In the genomic region with DNA sequence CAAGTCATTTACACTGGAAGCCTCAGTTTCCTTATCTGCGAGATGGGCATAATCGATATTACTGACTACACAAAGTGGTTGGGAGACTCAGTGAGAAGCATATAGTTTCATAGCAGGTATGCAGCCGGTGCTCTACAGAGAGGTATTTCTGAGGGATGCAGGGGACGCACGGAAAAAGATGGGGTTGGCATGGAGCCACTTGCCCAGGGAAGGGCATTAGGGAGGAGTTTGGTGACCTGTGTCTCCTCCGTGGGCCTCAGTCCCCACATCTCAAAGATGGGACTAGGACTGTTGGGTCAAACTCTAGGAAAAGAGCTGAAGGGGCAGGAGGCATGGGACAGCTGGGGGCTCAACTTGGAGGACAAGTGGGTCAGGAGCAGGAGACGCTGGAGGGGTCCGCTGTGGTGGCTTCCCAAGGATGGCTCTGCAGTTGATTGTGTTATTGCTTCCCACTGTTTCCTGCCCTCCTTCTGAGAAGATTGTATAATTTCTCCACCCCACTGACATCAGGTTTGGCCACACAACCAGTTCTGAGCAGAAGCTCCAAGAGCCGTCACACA, we compare ENCODE assay signal across 21 cellular contexts.
"Had no signal": no experiment of that assay in that cellular context is flagged by ENCODE, and none has a peak within 500 bp of the region (broad histone marks: within the 10 kb centered on the region; RNA-seq: fewer than 3 reads in every experiment).

No MANE protein-coding gene starts in this region.

- DNase-seq: cortex of kidney; effector CD8-positive, alpha-beta T cell; foreskin melanocyte; heart left ventricle; hippocampal formation; kidney glomerular epithelial cell; mesendoderm; naive thymus-derived CD4-positive, alpha-beta T cell; nephron progenitor cell; posterior cingulate gyrus; sigmoid colon; stimulated activated CD4-positive, alpha-beta T cell treated with anti-CD3 and anti-CD28 coated beads, Interleukin-2, amount 100 ng/mL, for 24 hours; stimulated activated CD4-positive, alpha-beta T cell treated with anti-CD3 and anti-CD28 coated beads, Interleukin-4, amount 100 ng/mL, for 4 hours; stimulated activated naive B cell treated with anti-CD40 and anti-IgM and Interleukin-4, amounts not matched to agents 10 μg/mL and 1 μg/mL and 100 μg/mL, for 72 hours; stimulated activated naive CD8-positive, alpha-beta T cell treated with anti-CD3 and anti-CD28 coated beads, Interleukin-15, amount 100 ng/mL, for 72 hours; testis had no signal

- H3K4me1 ChIP-seq: heart left ventricle, right atrium auricular region, sigmoid colon, testis had no signal

- H3K27me3 Mint-ChIP-seq: stimulated activated naive CD8-positive, alpha-beta T cell treated with anti-CD3 and anti-CD28 coated beads, Interleukin-15, amount 100 ng/mL, for 72 hours had no signal

- H3K4me1 Mint-ChIP-seq: stimulated activated naive B cell treated with anti-CD40 and anti-IgM and Interleukin-4, amounts not matched to agents 10 μg/mL and 1 μg/mL and 100 μg/mL, for 72 hours; stimulated activated naive CD8-positive, alpha-beta T cell treated with anti-CD3 and anti-CD28 coated beads, Interleukin-15, amount 100 ng/mL, for 72 hours had no signal

- H3K9me3 ChIP-seq: heart left ventricle, neutrophil, right atrium auricular region, sigmoid colon, testis, tibial nerve had no signal

- H3K36me3 ChIP-seq: heart left ventricle, neutrophil, right atrium auricular region, sigmoid colon, tibial nerve had no signal

- H3K27ac Mint-ChIP-seq: nephron progenitor cell; stimulated activated naive B cell treated with anti-CD40 and anti-IgM and Interleukin-4, amounts not matched to agents 10 μg/mL and 1 μg/mL and 100 μg/mL, for 72 hours; stimulated activated naive CD8-positive, alpha-beta T cell treated with anti-CD3 and anti-CD28 coated beads, Interleukin-15, amount 100 ng/mL, for 72 hours had no signal

- H3K9me3 Mint-ChIP-seq: nephron progenitor cell; stimulated activated naive B cell treated with anti-CD40 and anti-IgM and Interleukin-4, amounts not matched to agents 10 μg/mL and 1 μg/mL and 100 μg/mL, for 72 hours; stimulated activated naive CD8-positive, alpha-beta T cell treated with anti-CD3 and anti-CD28 coated beads, Interleukin-15, amount 100 ng/mL, for 72 hours had no signal

- H3K27ac ChIP-seq: dorsolateral prefrontal cortex, heart left ventricle, neutrophil, right atrium auricular region, sigmoid colon, skin epidermis, testis, tibial nerve had no signal

- ATAC-seq: heart left ventricle; naive thymus-derived CD4-positive, alpha-beta T cell; stimulated activated naive B cell treated with anti-CD40 and anti-IgM and Interleukin-4, amounts not matched to agents 10 μg/mL and 1 μg/mL and 100 μg/mL, for 72 hours; stimulated activated naive CD8-positive, alpha-beta T cell treated with anti-CD3 and anti-CD28 coated beads, Interleukin-15, amount 100 ng/mL, for 72 hours had no signal

- H3K27me3 ChIP-seq: right atrium auricular region, sigmoid colon, testis had no signal

- H3K4me3 ChIP-seq: dorsolateral prefrontal cortex, heart left ventricle, right atrium auricular region, sigmoid colon, skin epidermis, testis, tibial nerve had no signal

- H3K4me3 Mint-ChIP-seq: nephron progenitor cell; stimulated activated naive B cell treated with anti-CD40 and anti-IgM and Interleukin-4, amounts not matched to agents 10 μg/mL and 1 μg/mL and 100 μg/mL, for 72 hours; stimulated activated naive CD8-positive, alpha-beta T cell treated with anti-CD3 and anti-CD28 coated beads, Interleukin-15, amount 100 ng/mL, for 72 hours had no signal

- H3K36me3 Mint-ChIP-seq: naive thymus-derived CD4-positive, alpha-beta T cell; stimulated activated naive B cell treated with anti-CD40 and anti-IgM and Interleukin-4, amounts not matched to agents 10 μg/mL and 1 μg/mL and 100 μg/mL, for 72 hours had no signal
